8 cellular contexts compared by ENCODE assay signal in the genomic region with DNA sequence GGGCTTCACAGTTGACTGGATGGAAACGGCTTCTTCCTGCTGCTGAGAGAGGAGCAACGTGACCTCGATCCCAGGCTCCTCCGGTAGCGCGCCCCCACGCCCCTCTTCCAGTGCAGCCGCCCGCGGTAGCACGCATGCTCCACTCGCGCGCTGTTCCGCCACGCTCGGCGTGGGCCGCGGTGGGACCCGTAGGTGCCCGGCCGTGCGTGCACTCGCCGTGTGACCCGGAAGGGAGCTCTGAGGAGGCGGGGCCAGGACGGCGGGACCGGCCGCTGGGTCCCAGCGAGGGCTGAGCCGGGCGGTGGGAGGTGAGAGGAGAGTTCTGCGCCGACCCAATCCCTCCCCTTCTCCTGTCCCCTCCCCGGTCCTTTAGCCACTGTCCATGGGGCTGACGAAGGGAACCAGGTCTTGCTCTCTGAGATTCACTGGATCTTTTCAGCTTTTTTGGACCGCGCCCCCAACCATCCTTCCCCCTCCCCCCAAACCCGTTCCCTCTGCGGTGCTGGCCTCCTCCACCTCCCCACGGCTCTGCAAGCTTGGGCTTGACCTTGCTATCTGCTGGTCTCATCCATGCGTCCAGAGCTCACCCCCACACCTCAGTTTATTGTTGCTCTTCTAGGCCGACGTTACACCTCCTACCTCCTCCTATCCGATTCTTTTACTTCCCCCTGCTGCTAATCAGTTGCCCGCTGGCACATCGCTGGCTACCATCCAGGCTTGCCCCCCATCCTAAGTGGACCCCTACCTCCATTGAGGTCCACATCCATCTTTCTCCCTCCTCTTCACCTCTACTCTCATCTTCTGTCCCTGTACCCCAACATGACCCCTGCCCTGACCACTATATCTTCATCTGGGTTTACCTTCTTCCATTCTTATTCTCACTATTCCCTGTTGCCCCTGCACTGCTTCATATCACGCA. TPM values are rescaled to one million over a fixed set of nuclear protein-coding genes. Genes with fewer than 3 reads are reported as not detected.
DNase-seq lines count a peak whose midpoint lies in the region; ATAC-seq and FAIRE-seq lines count a peak whose summit lies in the region.

A gene (plus strand): TSS at position 255 of the 919 bp plus-strand sequence. CDS start 2,115 bp downstream, outside the sequence.

- no peaks in the 10 kb centered on the region for H3K79me1 ChIP-seq in neuronal stem cell (ENCODE audit: low read depth, low read length)

- peak within 1 kb of the TSS; percentile 93 for H4K8ac ChIP-seq in neuronal stem cell (ENCODE audit: low read depth, low read length)

- peak within 1 kb of the TSS; percentile 84 for H3K27ac Mint-ChIP-seq in activated naive CD4-positive, alpha-beta T cell treated with anti-CD3 and anti-CD28 coated beads for 36 hours

- peak; percentile 70 for DNase-seq in DMS53 treated with DMSO at 0.1 percent for 48 hours (lab: John Stamatoyannopoulos, UW; ENCODE audit: unreplicated experiment)
- peak; percentile 66 for DNase-seq in Jurkat, Clone E6-1 (ENCODE audit: low read depth, low spot score)
- peak; percentile 76 for DNase-seq in SK-MEL-5 (ENCODE audit: low read depth, low spot score)
- DNase-seq in activated naive CD4-positive, alpha-beta T cell treated with anti-CD3 and anti-CD28 coated beads for 36 hours: peak; percentile 85
- DNase-seq in frontal cortex (ENCODE audit: low spot score in 2 of 2): peak; percentile 86 to 90
- DNase-seq in neuronal stem cell (ENCODE audit: low spot score): peak; percentile 55
- DNase-seq in stromal cell of bone marrow (ENCODE audit: low read depth): peak; percentile 60

- H3K4me3 ChIP-seq in Jurkat, Clone E6-1 (ENCODE audit: low read length): peak within 1 kb of the TSS; percentile 90
- H3K4me3 ChIP-seq in neuronal stem cell (ENCODE audit: low read length in 2 of 2): peak within 1 kb of the TSS; percentile 55 to 85

- peak within 1 kb of the TSS; percentile 24 for H2AK5ac ChIP-seq in neuronal stem cell (ENCODE audit: low read depth, low read length)

- intact Hi-C loops in activated naive CD4-positive, alpha-beta T cell treated with anti-CD3 and anti-CD28 coated beads for 36 hours (cut with micrococcal nuclease): loop anchor here (1.0 to 2.0 kb wide), 2 partner anchors 8 to 43 kb away; no protein-coding TSS in a partner anchor

- peak within 1 kb of the TSS; percentile 81 for H3K4me2 ChIP-seq in neuronal stem cell (ENCODE audit: insufficient read depth, low read length, poor library complexity, severe bottlenecking)

- peaks cover 7 to 10% of the 10 kb centered on the region in 2 donors for H3K4me1 ChIP-seq in neuronal stem cell (ENCODE audit: control insufficient read depth in 2 of 2, insufficient read depth in 1 of 2, low read depth in 1 of 2, low read length in 2 of 2)

- peak; percentile 85 for ATAC-seq in GM21515 (IDR thresholded peaks at IDR 0.05; ENCODE audit: unreplicated experiment)

- in situ Hi-C loops in SK-MEL-5 (cut with HindIII; ENCODE audit: low pct_unique_long_range_greater_than_20kb, low sequenced_read_pairs): no loop called here

- H3K4ac ChIP-seq in neuronal stem cell (ENCODE audit: low read length): no peak within 1 kb of the TSS

- peaks cover 0 to 3% of the 10 kb centered on the region in 2 donors for H3K9me3 ChIP-seq in neuronal stem cell (replicated peaks in 1 of 2; ENCODE audit: control insufficient read depth in 2 of 2, insufficient read depth in 1 of 2, low read depth in 1 of 2, low read length in 2 of 2)

- peaks cover 21% of the 10 kb centered on the region for H3K36me3 Mint-ChIP-seq in activated naive CD4-positive, alpha-beta T cell treated with anti-CD3 and anti-CD28 coated beads for 36 hours (ENCODE audit: low read depth)

- peaks cover 47% of the 10 kb centered on the region for H3K4me1 Mint-ChIP-seq in activated naive CD4-positive, alpha-beta T cell treated with anti-CD3 and anti-CD28 coated beads for 36 hours (ENCODE audit: low read depth)

- peak within 1 kb of the TSS; percentile 84 for H2BK5ac ChIP-seq in neuronal stem cell (ENCODE audit: low read length)

- whole genome bisulfite sequencing in neuronal stem cell (ENCODE audit: extremely low coverage in 2 of 2, insufficient read length in 2 of 2, insufficient replicate concordance in 1 of 2), 2 donors: no CpG with 5 or more reads among the region's 51 CpGs

- no peaks in the 10 kb centered on the region for H3K27me3 Mint-ChIP-seq in activated naive CD4-positive, alpha-beta T cell treated with anti-CD3 and anti-CD28 coated beads for 36 hours (ENCODE audit: low read depth)

- no peak within 1 kb of the TSS for H2BK15ac ChIP-seq in neuronal stem cell (ENCODE audit: low read length)

- peak within 1 kb of the TSS; percentile 92 for H3K14ac ChIP-seq in neuronal stem cell (ENCODE audit: low read length)

- H4K91ac ChIP-seq in neuronal stem cell (ENCODE audit: low read depth, low read length, poor library complexity): no peak within 1 kb of the TSS

- no peak for FAIRE-seq in frontal cortex (lab: Jason Lieb, UNC)

- no peak within 1 kb of the TSS for H3K27ac ChIP-seq in neuronal stem cell (replicated peaks; ENCODE audit: low read length)

- H3K9ac ChIP-seq in neuronal stem cell (ENCODE audit: low read depth, low read length, poor library complexity): peak within 1 kb of the TSS; percentile 98

- peak within 1 kb of the TSS; percentile 88 for H2AFZ ChIP-seq in neuronal stem cell (ENCODE audit: low read length)

- H3K23ac ChIP-seq in neuronal stem cell (ENCODE audit: low read depth, low read length, poor library complexity): peak within 1 kb of the TSS; percentile 87

- no peak within 1 kb of the TSS for H2BK12ac ChIP-seq in neuronal stem cell (ENCODE audit: low read length)

- H3K4me3 Mint-ChIP-seq in activated naive CD4-positive, alpha-beta T cell treated with anti-CD3 and anti-CD28 coated beads for 36 hours: peak within 1 kb of the TSS; percentile 95

- CTCF ChIA-PET in activated naive CD4-positive, alpha-beta T cell treated with anti-CD3 and anti-CD28 coated beads for 36 hours (lab: Charles Lee): interaction anchor here (0.7 kb wide), 1 partner anchor 8 kb away, joined by 3 read pairs; no protein-coding TSS in a partner anchor

- peak within 1 kb of the TSS; percentile 87 for H3K18ac ChIP-seq in neuronal stem cell (ENCODE audit: low read length)

- no peak within 1 kb of the TSS for H2BK120ac ChIP-seq in neuronal stem cell (ENCODE audit: low read depth, low read length)

- peaks cover 29 to 66% of the 10 kb centered on the region in 2 donors for H3K36me3 ChIP-seq in neuronal stem cell (replicated peaks in 1 of 2; ENCODE audit: control insufficient read depth in 2 of 2, insufficient read depth in 2 of 2, low read length in 2 of 2)

- no peaks in the 10 kb centered on the region for H3K27me3 ChIP-seq in neuronal stem cell (ENCODE audit: control insufficient read depth in 3 of 3, insufficient read depth in 3 of 3, low read depth in 1 of 3, low read length in 3 of 3)

- no peaks in the 10 kb centered on the region for H3K9me3 Mint-ChIP-seq in activated naive CD4-positive, alpha-beta T cell treated with anti-CD3 and anti-CD28 coated beads for 36 hours

RNA-seq across cellular contexts. Expression of the gene that starts here (rescaled TPM):
- 50.1 TPM for polyA plus RNA-seq in Jurkat, Clone E6-1 (2012; ENCODE audit: insufficient read depth, insufficient read length)
- total RNA-seq in SK-MEL-5 (2014; rRNA removed; shearing (Covaris generic)): 16.7 and 18.1 TPM in 2 replicates
- polyA plus RNA-seq in SK-MEL-5 (2015; cell fraction: cytosol; rRNA removed): 18.2 and 18.7 TPM in 2 replicates
- 185 and 202 TPM in 2 replicates for polyA plus RNA-seq in SK-MEL-5 (2015; cell fraction: nucleus; rRNA removed)
- 10 to 100 TPM; 43.1 to 49.3 TPM for total RNA-seq in activated naive CD4-positive, alpha-beta T cell treated with anti-CD3 and anti-CD28 coated beads for 36 hours
- 22.0 TPM for total RNA-seq in frontal cortex
- polyA plus RNA-seq in neuronal stem cell (2013, experiment 1 of 2): 10.3 TPM
- polyA plus RNA-seq in neuronal stem cell (2013, experiment 2 of 2): 11.1 TPM
